1 cellular context compared by ENCODE assay signal in genomic region chr12:31732926-31733548, GRCh38.
TF ChIP-seq lines count a peak whose summit lies in the region.

No MANE protein-coding gene starts in this region.

TF ChIP-seq in K562, 482 proteins besides CTCF, POLR2A, EP300 and RAD21 (continued from another document and continues in another):
- TF ChIP-seq GTF3C2 (IDR thresholded peaks at IDR 0.05; ENCODE audit: borderline replicate concordance, extremely low read depth, insufficient read length) (no peak), SRSF7 (optimal IDR thresholded peaks at IDR 0.05; ENCODE audit: low read depth, low read length) (no peak), SRSF9 (IDR thresholded peaks at IDR 0.05; ENCODE audit: borderline replicate concordance, low read depth, low read length) (no peak), CREB3L1 (IDR thresholded peaks at IDR 0.05; ENCODE audit: borderline replicate concordance, low read depth) (no peak), NR1H2 (CRISPR knock-in tag; IDR thresholded peaks at IDR 0.05) (no peak), RHOXF2B (CRISPR knock-in tag; conservative IDR thresholded peaks at IDR 0.05) (no peak), YY1 (IDR thresholded peaks at IDR 0.05; ENCODE audit: borderline replicate concordance in 1 of 3, control insufficient read depth in 1 of 3, extremely low read depth in 1 of 3, insufficient read depth in 3 of 3, insufficient read length in 1 of 3, insufficient replicate concordance in 2 of 3, low read depth in 1 of 3, low read length in 2 of 3) (no peak), YBX1 (IDR thresholded peaks at IDR 0.05) (no peak), ETV6 (IDR thresholded peaks at IDR 0.05; ENCODE audit: borderline replicate concordance in 1 of 2, low read depth in 2 of 2, low read length in 1 of 2) (no peak), ETV6 (CRISPR knock-in tag; IDR thresholded peaks at IDR 0.05; ENCODE audit: borderline replicate concordance) (no peak), TSHZ1 (CRISPR knock-in tag; IDR thresholded peaks at IDR 0.05) (no peak), MAFF (IDR thresholded peaks at IDR 0.05; ENCODE audit: low read length) (peak; percentile 78), CHD1 (IDR thresholded peaks at IDR 0.05; ENCODE audit: low read length) (no peak), CCAR2 (IDR thresholded peaks at IDR 0.05; ENCODE audit: low read depth, low read length) (no peak), GATAD2A (IDR thresholded peaks at IDR 0.05) (no peak), TCFL5 (CRISPR knock-in tag; conservative IDR thresholded peaks at IDR 0.05) (no peak), ZNF407 (IDR thresholded peaks at IDR 0.05; ENCODE audit: low read depth) (no peak), PTRF (tag; IDR thresholded peaks at IDR 0.05) (no peak), PREB (CRISPR knock-in tag; IDR thresholded peaks at IDR 0.05) (no peak), MEIS2 (IDR thresholded peaks at IDR 0.05; ENCODE audit: partially characterized antibody) (no peak), FOXA1 (IDR thresholded peaks at IDR 0.05; ENCODE audit: borderline replicate concordance) (no peak), CHCHD3 (CRISPR knock-in tag; IDR thresholded peaks at IDR 0.05) (no peak), PYGO2 (tag; IDR thresholded peaks at IDR 0.05) (no peak), ZNF239 (CRISPR knock-in tag; IDR thresholded peaks at IDR 0.05) (no peak), ZNF217 (CRISPR knock-in tag; IDR thresholded peaks at IDR 0.05) (no peak), HMG20B (CRISPR knock-in tag; IDR thresholded peaks at IDR 0.05) (no peak), CREBBP (IDR thresholded peaks at IDR 0.05; ENCODE audit: low read depth, low read length) (no peak), CBFA2T3 (IDR thresholded peaks at IDR 0.05) (peak; percentile 30; the same call in 1 of the 2 replicates), CREB5 (CRISPR knock-in tag; IDR thresholded peaks at IDR 0.05) (no peak), ZZZ3 (IDR thresholded peaks at IDR 0.05) (no peak), ZBTB2 (IDR thresholded peaks at IDR 0.05) (peak; percentile 29; the same call in 1 of the 2 replicates), HOMEZ (CRISPR knock-in tag; IDR thresholded peaks at IDR 0.05) (no peak), HDGF (IDR thresholded peaks at IDR 0.05) (no peak), FOXK2 (conservative IDR thresholded peaks at IDR 0.05 in 1 of 2, IDR thresholded peaks at IDR 0.05 in 1 of 2; ENCODE audit: low read depth in 2 of 2) (no peak), RNF2 (IDR thresholded peaks at IDR 0.05) (no peak), ZNF408 (CRISPR knock-in tag; IDR thresholded peaks at IDR 0.05; ENCODE audit: low read depth) (no peak), KAT7 (CRISPR knock-in tag; IDR thresholded peaks at IDR 0.05; ENCODE audit: borderline replicate concordance) (no peak), MCM2 (IDR thresholded peaks at IDR 0.05; ENCODE audit: low read depth) (no peak), NFE2 (IDR thresholded peaks at IDR 0.05; ENCODE audit: low read depth) (peak; percentile 92), RFX5 (IDR thresholded peaks at IDR 0.05; ENCODE audit: low read depth, low read length) (no peak), IRF2 (CRISPR knock-in tag; IDR thresholded peaks at IDR 0.05) (no peak), FOXK1 (CRISPR knock-in tag; IDR thresholded peaks at IDR 0.05; ENCODE audit: borderline replicate concordance) (no peak), ARNT (IDR thresholded peaks at IDR 0.05) (peak in 1 of 2 experiments; percentile 27; a peak in 1 of 4 replicates)
